29 cellular contexts compared by ENCODE assay signal in genomic region chr2:127551221-127551930, GRCh38. TPM values are rescaled to one million over a fixed set of nuclear protein-coding genes. Genes with fewer than 3 reads are reported as not detected.
"Had no signal": no experiment of that assay in that cellular context is flagged by ENCODE, and none has a peak within 500 bp of the region (broad histone marks: within the 10 kb centered on the region; RNA-seq: fewer than 3 reads in every experiment).

No MANE protein-coding gene starts in this region.

- DNase-seq: effector CD8-positive, alpha-beta T cell; endodermal cell; foreskin fibroblast; gastrocnemius medialis; head of caudate nucleus; kidney; midbrain; naive thymus-derived CD4-positive, alpha-beta T cell; nucleus accumbens; ovary; posterior cingulate gyrus; retina; stimulated activated CD4-positive, alpha-beta T cell treated with anti-CD3 and anti-CD28 coated beads, Interleukin-4, amount 100 ng/mL, for 4 hours; stimulated activated naive CD8-positive, alpha-beta T cell treated with anti-CD3 and anti-CD28 coated beads, Interleukin-15, Interleukin-2, amounts not matched to agents 100 U/mL and 50 U/mL, for 24 hours; substantia nigra; testis; tibial artery had no signal

- ATAC-seq: esophagus mucosa; gastrocnemius medialis; left lobe of liver; naive thymus-derived CD4-positive, alpha-beta T cell; sciatic nerve; stimulated activated memory B cell treated with anti-CD40 and anti-IgM and Interleukin-4, amounts not matched to agents 10 μg/mL and 1 μg/mL and 100 μg/mL, for 72 hours; stimulated activated naive CD8-positive, alpha-beta T cell treated with anti-CD3 and anti-CD28 coated beads, Interleukin-15, Interleukin-2, amounts not matched to agents 100 U/mL and 50 U/mL, for 24 hours had no signal

- H3K4me3 ChIP-seq: gastrocnemius medialis, lung, ovary, testis, tibial artery had no signal

- H3K36me3 Mint-ChIP-seq: stimulated activated memory B cell treated with anti-CD40 and anti-IgM and Interleukin-4, amounts not matched to agents 10 μg/mL and 1 μg/mL and 100 μg/mL, for 72 hours; type B pancreatic cell had no signal

- H3K4me3 Mint-ChIP-seq: dendritic cell treated with granulocyte-macrophage colony-stimulating factor and Interleukin-4, amounts not matched to agents 40 ng/mL and 50 ng/mL, for 4 days; endodermal cell; memory B cell; naive thymus-derived CD4-positive, alpha-beta T cell; nephron; stimulated activated memory B cell treated with anti-CD40 and anti-IgM and Interleukin-4, amounts not matched to agents 10 μg/mL and 1 μg/mL and 100 μg/mL, for 72 hours; type B pancreatic cell had no signal

- FAIRE-seq: colon, kidney, urothelium cell line had no signal

- H3K36me3 ChIP-seq: gastrocnemius medialis, ovary, tibial artery had no signal

- H3K27me3 ChIP-seq: gastrocnemius medialis, ovary, testis, tibial artery had no signal

- H3K9me3 Mint-ChIP-seq: type B pancreatic cell had no signal

- H3K27ac Mint-ChIP-seq: dendritic cell treated with granulocyte-macrophage colony-stimulating factor and Interleukin-4, amounts not matched to agents 40 ng/mL and 50 ng/mL, for 4 days; endodermal cell; memory B cell; nephron; stimulated activated memory B cell treated with anti-CD40 and anti-IgM and Interleukin-4, amounts not matched to agents 10 μg/mL and 1 μg/mL and 100 μg/mL, for 72 hours; type B pancreatic cell had no signal

- H3K4me1 Mint-ChIP-seq: nephron; stimulated activated memory B cell treated with anti-CD40 and anti-IgM and Interleukin-4, amounts not matched to agents 10 μg/mL and 1 μg/mL and 100 μg/mL, for 72 hours had no signal

- H3K9me3 ChIP-seq: gastrocnemius medialis, ovary, testis had no signal

- H3K27ac ChIP-seq: epithelial cell of prostate, gastrocnemius medialis, ovary, testis, tibial artery had no signal

- H3K4me1 ChIP-seq: gastrocnemius medialis, testis, tibial artery had no signal

RNA-seq across cellular contexts. Expression of gene MYO7B, which starts 15.9 kb away (rescaled TPM):
- polyA plus RNA-seq: naive thymus-derived CD4-positive, alpha-beta T cell had no signal
